Comparison of ENCODE assay signal across 18 cellular contexts in genomic region chr1:32920833-32921232, GRCh38. TPM values are rescaled to one million over a fixed set of nuclear protein-coding genes. Genes with fewer than 3 reads are reported as not detected.
DNase-seq lines count a peak whose midpoint lies in the region; ATAC-seq, FAIRE-seq and TF ChIP-seq lines count a peak whose summit lies in the region.
"Had no signal": no experiment of that assay in that cellular context is flagged by ENCODE, and none has a peak within 500 bp of the region (broad histone marks: within the 10 kb centered on the region; RNA-seq: fewer than 3 reads in every experiment).

No MANE protein-coding gene starts in this region.

- peak; percentile 95 for DNase-seq in G401 (ENCODE audit: low spot score)
- DNase-seq in cerebellum (ENCODE audit: low spot score) = peak; percentile 89
- peak; percentile 3 for DNase-seq in iPS-NIHi7 (ENCODE audit: extremely low spot score)
- DNase-seq in sciatic nerve (ENCODE audit: low spot score) = no peak
- DNase-seq in D721Med (ENCODE audit: insufficient read length, low spot score) = no peak
- no peak for DNase-seq in NCI-H2081 treated with DMSO at 0.1 percent for 48 hours (lab: John Stamatoyannopoulos, UW)
- no peak for DNase-seq in activated CD4-positive, CD25-positive, alpha-beta regulatory T cell (lab: John Stamatoyannopoulos, UW)
- DNase-seq: activated CD4-positive, alpha-beta T cell treated with anti-CD3 and anti-CD28 coated beads, Interleukin-2, amount 50 U/mL, for 48 hours; GF-D8; MV-4-11; NCI-H187 treated with DMSO at 0.1 percent for 48 hours; NCI-H345; SIG-M5; T-helper 1 cell had no signal

- ATAC-seq in sciatic nerve = peak; percentile 48
- ATAC-seq in GM19397 (IDR thresholded peaks at IDR 0.05; ENCODE audit: unreplicated experiment) = no peak

- intact Hi-C loops in sciatic nerve (cut with DNase I) = no loop called here

- in situ Hi-C loops in G401 (cut with HindIII; ENCODE audit: low sequenced_read_pairs) = no loop called here

- no peak for TF ChIP-seq CTCF in D721Med (IDR thresholded peaks at IDR 0.05; ENCODE audit: insufficient read depth, missing control alignments)

- FAIRE-seq in D721Med (lab: Jason Lieb, UNC) = no peak

RNA-seq across cellular contexts. Expression of gene TMEM54, which starts 19.6 kb away (rescaled TPM):
- 26.6 and 36.1 TPM in 2 replicates for total RNA-seq in G401 (2014; rRNA removed; shearing (Covaris generic))
- total RNA-seq in cerebellum (1.8 TPM), sciatic nerve (12.3 TPM)
- total RNA-seq: mononuclear cell had no signal

RNA-seq across cellular contexts. Expression of gene HPCA, which starts 34.5 kb away (rescaled TPM):
- not detected in 2 replicates for total RNA-seq in G401 (2014; rRNA removed; shearing (Covaris generic))
- total RNA-seq in cerebellum (25.2 TPM), sciatic nerve (0.27 TPM)
- total RNA-seq: epithelial cell of proximal tubule, H4, mononuclear cell had no signal

RNA-seq across cellular contexts. Expression of gene RNF19B, which starts 43.8 kb away (rescaled TPM):
- total RNA-seq in G401 (2014; rRNA removed; shearing (Covaris generic)) = 13.2 and 19.0 TPM in 2 replicates
- total RNA-seq in cerebellum (23.9 TPM), sciatic nerve (33.3 TPM)

RNA-seq across cellular contexts. Expression of gene FNDC5, which starts 50.1 kb away (rescaled TPM):
- total RNA-seq in G401 (2014; rRNA removed; shearing (Covaris generic)) = 39.4 and 56.4 TPM in 2 replicates
- total RNA-seq in cerebellum (41.5 TPM), sciatic nerve (1.6 TPM)
- total RNA-seq: epithelial cell of proximal tubule had no signal

Comparison
In these comparisons a context has a peak if more than half of its experiments do, and no peak if none do; other contexts are left out.
1. DNase-seq: peak in G401 (single experiment), cerebellum (single experiment) and iPS-NIHi7 (single experiment); none in sciatic nerve (single experiment), D721Med (single experiment), NCI-H2081 treated with DMSO at 0.1 percent for 48 hours (single experiment) and activated CD4-positive, CD25-positive, alpha-beta regulatory T cell (0 of 4).
2. RNA of gene HPCA, which starts 34.5 kb away (total RNA-seq): 25.2 TPM in cerebellum (single experiment); 0.27 TPM in sciatic nerve (single experiment) and not detected in G401; every median in the first group is over 10 times any median in the second.